ENCODE assay signal across 16 cellular contexts in genomic region chr6:168905451-168906090, GRCh38.
DNase-seq lines count a peak whose midpoint lies in the region; ATAC-seq, FAIRE-seq and TF ChIP-seq lines count a peak whose summit lies in the region.
"Had no signal": no experiment of that assay in that cellular context is flagged by ENCODE, and none has a peak within 500 bp of the region (broad histone marks: within the 10 kb centered on the region; RNA-seq: fewer than 3 reads in every experiment).

No MANE protein-coding gene starts in this region.

- no peak for FAIRE-seq in urothelium cell line (lab: Jason Lieb, UNC)

- H3K9me3 Mint-ChIP-seq in mesothelial cell of epicardium (peaks cover 20% of the 10 kb centered on the region), GM23338 (peaks cover 34% of the 10 kb centered on the region)

- no peaks in the 10 kb centered on the region for H4K20me1 ChIP-seq in GM23338 (replicated peaks; ENCODE audit: insufficient read depth)

- no peaks in the 10 kb centered on the region for H3F3A ChIP-seq in GM23338 (replicated peaks; ENCODE audit: low read depth)

- H3K36me3 Mint-ChIP-seq in mesothelial cell of epicardium: no peaks in the 10 kb centered on the region
- H3K36me3 Mint-ChIP-seq in GM23338 (ENCODE audit: low read depth): peaks cover 35% of the 10 kb centered on the region
- H3K36me3 Mint-ChIP-seq: activated CD8-positive, alpha-beta memory T cell treated with anti-CD3 and anti-CD28 coated beads, Interleukin-2, amount 10 ng/mL, durations not matched to agents 7 days and 5 days had no signal

- 0 out of 2 replicates have a peak, but pooled peaks cover 4% of the 10 kb centered on the region for H3K4me1 ChIP-seq in GM23338 (ENCODE audit: insufficient read depth)
- H3K4me1 ChIP-seq: SJSA1, testis had no signal

- no peaks in the 10 kb centered on the region for H3K27me3 Mint-ChIP-seq in mesothelial cell of epicardium (ENCODE audit: low read depth)
- H3K27me3 Mint-ChIP-seq in GM23338 (ENCODE audit: insufficient read depth, low read depth, poor library complexity): peaks cover 10% of the 10 kb centered on the region
- H3K27me3 Mint-ChIP-seq: activated CD8-positive, alpha-beta memory T cell treated with anti-CD3 and anti-CD28 coated beads, Interleukin-2, amount 10 ng/mL, durations not matched to agents 7 days and 5 days had no signal

- H3K4me3 Mint-ChIP-seq in mesothelial cell of epicardium (no peak overlapping the region), GM23338 (no peak overlapping the region)
- H3K4me3 Mint-ChIP-seq: activated CD8-positive, alpha-beta memory T cell treated with anti-CD3 and anti-CD28 coated beads, Interleukin-2, amount 10 ng/mL, durations not matched to agents 7 days and 5 days had no signal

- ATAC-seq in GM23338: no peak
- ATAC-seq: activated CD8-positive, alpha-beta memory T cell treated with anti-CD3 and anti-CD28 coated beads, Interleukin-2, amount 10 ng/mL, durations not matched to agents 7 days and 5 days had no signal

- H3K36me3 ChIP-seq in GM23338 (ENCODE audit: insufficient read depth): no peaks in the 10 kb centered on the region
- H3K36me3 ChIP-seq: SJSA1 had no signal

- H3K9me2 ChIP-seq in GM23338 (ENCODE audit: insufficient read depth): no peaks in the 10 kb centered on the region; the same call in 1 of the 2 replicates

- H2AFZ ChIP-seq in GM23338: no peak overlapping the region
- H2AFZ ChIP-seq: hepatocyte had no signal

- H3K79me2 ChIP-seq in GM23338 (replicated peaks; ENCODE audit: insufficient read depth): no peaks in the 10 kb centered on the region
- H3K79me2 ChIP-seq: hepatocyte had no signal

- no peaks in the 10 kb centered on the region for H3K27me3 ChIP-seq in GM23338 (ENCODE audit: insufficient read depth)
- H3K27me3 ChIP-seq: hepatocyte, SJSA1, testis had no signal

- peak; percentile 9 for DNase-seq in stimulated activated CD8-positive, alpha-beta memory T cell treated with anti-CD3 and anti-CD28 coated beads, Interleukin-7, amount 100 ng/mL, for 24 hours (ENCODE audit: low read depth)
- DNase-seq in stimulated activated CD8-positive, alpha-beta memory T cell treated with anti-CD3 and anti-CD28 coated beads, Interleukin-4, amount 100 ng/mL, for 48 hours: no peak
- DNase-seq in amniotic epithelial cell (ENCODE audit: low read depth): peak; percentile 17
- DNase-seq in islet precursor cell: peak; percentile 51
- peak; percentile 49 for DNase-seq in urothelium cell line (ENCODE audit: low spot score)
- DNase-seq in mesothelial cell of epicardium (ENCODE audit: low spot score in 2 of 2, unreplicated experiment in 2 of 2): no peak
- no peak for DNase-seq in GM23338 (ENCODE audit: low spot score)
- no peak for DNase-seq in cortex of kidney (lab: John Stamatoyannopoulos, UW)
- DNase-seq: activated CD8-positive, alpha-beta memory T cell treated with anti-CD3 and anti-CD28 coated beads, Interleukin-2, amount 10 ng/mL, durations not matched to agents 7 days and 5 days; activated effector memory CD4-positive, alpha-beta T cell treated with anti-CD3 and anti-CD28 coated beads, Interleukin-2, amount 50 U/mL, for 16 hours; Karpas-422; NCI-H2227 treated with DMSO at 0.1 percent for 48 hours; stimulated activated CD4-positive, alpha-beta T cell treated with anti-CD3 and anti-CD28 coated beads, Interleukin-4, amount 100 ng/mL, for 24 hours; testis had no signal

- TF ChIP-seq CTCF in mesothelial cell of epicardium (IDR thresholded peaks at IDR 0.05; ENCODE audit: unreplicated experiment) (no peak), GM23338 (conservative IDR thresholded peaks at IDR 0.05; ENCODE audit: low read depth in 2 of 2) (no peak)

- H3K4me1 Mint-ChIP-seq in mesothelial cell of epicardium (no peaks in the 10 kb centered on the region), GM23338 (peaks cover 7% of the 10 kb centered on the region)

- H3K4me2 ChIP-seq in GM23338: no peak overlapping the region
- H3K4me2 ChIP-seq: hepatocyte had no signal

- no peak overlapping the region for H3K4me3 ChIP-seq in GM23338
- H3K4me3 ChIP-seq: hepatocyte, SJSA1, testis had no signal

- H3K27ac ChIP-seq in GM23338 (ENCODE audit: low read depth): no peak overlapping the region
- H3K27ac ChIP-seq: SJSA1, testis had no signal

- H3K27ac Mint-ChIP-seq in mesothelial cell of epicardium: no peak overlapping the region
- no peak overlapping the region for H3K27ac Mint-ChIP-seq in GM23338
- H3K27ac Mint-ChIP-seq: activated CD8-positive, alpha-beta memory T cell treated with anti-CD3 and anti-CD28 coated beads, Interleukin-2, amount 10 ng/mL, durations not matched to agents 7 days and 5 days had no signal

TF ChIP-seq in GM23338, 12 proteins besides CTCF, POLR2A, EP300 and RAD21 (continues in another document):
- no peak for TF ChIP-seq CREB1 (CRISPR knock-in tag; IDR thresholded peaks at IDR 0.05; ENCODE audit: low read depth)
- TF ChIP-seq JUNB (IDR thresholded peaks at IDR 0.05; ENCODE audit: unreplicated experiment): no peak
- no peak for TF ChIP-seq EZH2 (IDR thresholded peaks at IDR 0.05; ENCODE audit: low read depth, unreplicated experiment)
- no peak for TF ChIP-seq ZNF462 (CRISPR knock-in tag; IDR thresholded peaks at IDR 0.05)
- TF ChIP-seq EZH2phosphoT487 (IDR thresholded peaks at IDR 0.05; ENCODE audit: unreplicated experiment): no peak
- TF ChIP-seq ZNF114 (CRISPR knock-in tag; IDR thresholded peaks at IDR 0.05): no peak
- TF ChIP-seq ZNF331 (CRISPR knock-in tag; IDR thresholded peaks at IDR 0.05; ENCODE audit: low read depth): no peak
- no peak for TF ChIP-seq POLR2AphosphoS5 (IDR thresholded peaks at IDR 0.05; ENCODE audit: low read depth)

Comparison
In these comparisons a context has a peak if more than half of its experiments do, and no peak if none do; other contexts are left out.
1. DNase-seq: peak in stimulated activated CD8-positive, alpha-beta memory T cell treated with anti-CD3 and anti-CD28 coated beads, Interleukin-7, amount 100 ng/mL, for 24 hours (single experiment), amniotic epithelial cell (single experiment), islet precursor cell (single experiment) and urothelium cell line (single experiment); none in stimulated activated CD8-positive, alpha-beta memory T cell treated with anti-CD3 and anti-CD28 coated beads, Interleukin-4, amount 100 ng/mL, for 48 hours (single experiment), mesothelial cell of epicardium (0 of 2), GM23338 (single experiment) and cortex of kidney (single experiment).